In genomic region chr1:69197816-69198215, GRCh38 we compare ENCODE assay signal across 33 cellular contexts.
"Had no signal": no experiment of that assay in that cellular context is flagged by ENCODE, and none has a peak within 500 bp of the region (broad histone marks: within the 10 kb centered on the region; RNA-seq: fewer than 3 reads in every experiment).

No MANE protein-coding gene starts in this region.

- DNase-seq: activated B cell treated with CpG ODN at 0.5 μM for 24 hours; activated CD4-positive, alpha-beta memory T cell treated with anti-CD3 and anti-CD28 coated beads for 36 hours; activated CD4-positive, alpha-beta T cell treated with anti-CD3 and anti-CD28 coated beads for 4 hours; activated CD4-positive, alpha-beta T cell treated with anti-CD3 and anti-CD28 coated beads, Interleukin-2, amount 10 ng/mL, durations not matched to agents 24 days and 14 days; activated CD4-positive, alpha-beta T cell treated with anti-CD3 and anti-CD28 coated beads, Interleukin-2, amount 50 U/mL, for 1 hour; activated CD4-positive, alpha-beta T cell treated with anti-CD3 and anti-CD28 coated beads, Interleukin-2, amount 50 U/mL, for 4 hours; activated CD4-positive, CD25-positive, alpha-beta regulatory T cell treated with anti-CD3 and anti-CD28 coated beads, Interleukin-2, amount 50 U/mL, for 72 hours; activated CD8-positive, alpha-beta memory T cell treated with anti-CD3 and anti-CD28 coated beads, Interleukin-2, amount 50 U/mL, for 4 hours; activated CD8-positive, alpha-beta T cell treated with anti-CD3 and anti-CD28 coated beads for 36 hours; activated effector memory CD4-positive, alpha-beta T cell treated with anti-CD3 and anti-CD28 coated beads, Interleukin-2, amount 50 U/mL, for 16 hours; activated gamma-delta T cell treated with Interleukin-2 at 50 U/mL for 16 hours; activated naive CD4-positive, alpha-beta T cell; activated naive CD4-positive, alpha-beta T cell treated with anti-CD3 and anti-CD28 coated beads for 36 hours; activated naive CD4-positive, alpha-beta T cell treated with anti-CD3 and anti-CD28 coated beads, Interleukin-2, amount 50 U/mL, for 16 hours; activated naive CD8-positive, alpha-beta T cell treated with anti-CD3 and anti-CD28 coated beads for 36 hours; activated T-cell treated with anti-CD3 and anti-CD28 coated beads for 4 hours; activated T-cell treated with anti-CD3 and anti-CD28 coated beads, Interleukin-2, amount 50 U/mL, for 1 hour; activated T-cell treated with anti-CD3 and anti-CD28 coated beads, Interleukin-2, amount 50 U/mL, for 4 hours; activated T-cell treated with anti-CD3 and anti-CD28 coated beads, Interleukin-2, amount 50 U/mL, for 72 hours; adrenal gland; amniotic stem cell; aorta; caudate nucleus; cerebellar nuclear complex; T-helper 2 cell; T-helper 9 cell had no signal

- H3K27me3 ChIP-seq: adrenal gland, cardiac muscle cell had no signal

- FAIRE-seq: astrocyte, bronchial epithelial cell, TTC549 had no signal

- H3K4me1 ChIP-seq: adrenal gland had no signal

- H3K36me3 ChIP-seq: adrenal gland, cardiac muscle cell had no signal

- H3K4me3 ChIP-seq: adrenal gland, cardiac muscle cell had no signal

- H3K27ac ChIP-seq: adrenal gland, cardiac muscle cell, VCaP had no signal

- ATAC-seq: activated CD8-positive, alpha-beta T cell treated with anti-CD3 and anti-CD28 coated beads for 36 hours; activated naive CD4-positive, alpha-beta T cell treated with anti-CD3 and anti-CD28 coated beads, Interleukin-2, amount 50 U/mL, for 72 hours; activated T-cell treated with anti-CD3 and anti-CD28 coated beads, Interleukin-2, amount 50 U/mL, for 4 hours; activated T-cell treated with anti-CD3 and anti-CD28 coated beads, Interleukin-2, amount 50 U/mL, for 72 hours; activated T-helper 17 cell treated with anti-CD3 and anti-CD28 coated beads, Interleukin-2, amount 50 U/mL, for 72 hours had no signal

- H3K9me3 ChIP-seq: adrenal gland had no signal
